ENCODE assay signal across 34 cellular contexts in the genomic region with DNA sequence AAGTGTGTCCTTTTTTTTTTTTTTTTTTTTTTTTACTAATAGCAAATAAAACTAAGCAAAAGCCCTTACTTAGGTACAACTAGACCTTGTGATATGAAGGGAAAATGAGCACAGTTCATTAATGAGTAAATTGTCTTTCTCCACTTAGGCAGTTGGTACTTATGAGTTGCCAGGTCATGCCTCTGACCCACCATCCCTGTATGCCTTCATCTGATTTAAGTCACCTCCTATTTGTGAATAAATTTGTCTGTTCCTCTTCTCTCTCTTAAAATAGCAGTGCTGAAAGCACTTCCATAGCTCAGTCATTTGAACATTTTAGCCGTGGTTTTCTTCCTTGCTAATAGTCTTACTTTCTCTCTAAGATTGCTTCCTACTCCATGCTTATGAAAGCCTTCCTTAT.
DNase-seq lines count a peak whose midpoint lies in the region; ATAC-seq and TF ChIP-seq lines count a peak whose summit lies in the region.
"Had no signal": no experiment of that assay in that cellular context is flagged by ENCODE, and none has a peak within 500 bp of the region (broad histone marks: within the 10 kb centered on the region; RNA-seq: fewer than 3 reads in every experiment).

No MANE protein-coding gene starts in this region.

- intact Hi-C loops in CD14-positive monocyte (cut with micrococcal nuclease) = no loop called here

- no peak for ATAC-seq in stimulated activated naive CD8-positive, alpha-beta T cell treated with anti-CD3 and anti-CD28 coated beads, Interleukin-15, Interleukin-2, amounts not matched to agents 100 U/mL and 50 U/mL, for 24 hours
- ATAC-seq: activated CD8-positive, alpha-beta T cell treated with anti-CD3 and anti-CD28 coated beads, Interleukin-2, amount 10 ng/mL, durations not matched to agents 7 days and 5 days; left lobe of liver; Panc1; stimulated activated naive CD8-positive, alpha-beta T cell treated with anti-CD3 and anti-CD28 coated beads, Interleukin-15, amount 100 ng/mL, for 72 hours had no signal

- H3K9me3 Mint-ChIP-seq in CD14-positive monocyte = no peaks in the 10 kb centered on the region
- no peaks in the 10 kb centered on the region for H3K9me3 Mint-ChIP-seq in HFFc6
- H3K9me3 Mint-ChIP-seq: activated T-helper 2 cell treated with anti-CD3 and anti-CD28 coated beads, Interferon-gamma antibody, Interleukin-2, Interleukin-4, amounts not matched to agents 10 μg/mL and 5 μg/mL and 100 μg/mL, durations not matched to agents 14 hours and 24 hours and 36 hours; immature natural killer cell; memory B cell; neural progenitor cell; stimulated activated naive CD8-positive, alpha-beta T cell treated with anti-CD3 and anti-CD28 coated beads, Interleukin-15, amount 100 ng/mL, for 72 hours had no signal

- H3K27ac Mint-ChIP-seq in CD14-positive monocyte (peak overlapping the region in 5 of 7 donors; percentile 10 to 86 (median 60)), HFFc6 (peak overlapping the region; percentile 2; the same call in 1 of the 2 replicates)
- H3K27ac Mint-ChIP-seq: activated CD8-positive, alpha-beta T cell treated with anti-CD3 and anti-CD28 coated beads, Interleukin-2, amount 10 ng/mL, durations not matched to agents 7 days and 5 days; activated T-helper 2 cell treated with anti-CD3 and anti-CD28 coated beads, Interferon-gamma antibody, Interleukin-2, Interleukin-4, amounts not matched to agents 10 μg/mL and 5 μg/mL and 100 μg/mL, durations not matched to agents 14 hours and 24 hours and 36 hours; immature natural killer cell; memory B cell; neural progenitor cell; stimulated activated naive CD8-positive, alpha-beta T cell treated with anti-CD3 and anti-CD28 coated beads, Interleukin-15, amount 100 ng/mL, for 72 hours had no signal

- H3K4me1 Mint-ChIP-seq in CD14-positive monocyte = peaks cover 18% of the 10 kb centered on the region
- peaks cover 27% of the 10 kb centered on the region for H3K4me1 Mint-ChIP-seq in HFFc6 (ENCODE audit: low read depth)
- H3K4me1 Mint-ChIP-seq: immature natural killer cell; stimulated activated naive CD8-positive, alpha-beta T cell treated with anti-CD3 and anti-CD28 coated beads, Interleukin-15, amount 100 ng/mL, for 72 hours had no signal

- no peak for DNase-seq in CD14-positive monocyte (ENCODE audit: low spot score)
- DNase-seq in HFFc6 = no peak
- peak; percentile 63 for DNase-seq in myocyte (ENCODE audit: low read depth)
- DNase-seq in T-helper 9 cell = no peak
- no peak for DNase-seq in stimulated activated naive CD8-positive, alpha-beta T cell treated with anti-CD3 and anti-CD28 coated beads, Interleukin-15, Interleukin-2, amounts not matched to agents 100 U/mL and 50 U/mL, for 24 hours
- no peak for DNase-seq in DMS 273 (lab: John Stamatoyannopoulos, UW; ENCODE audit: unreplicated experiment)
- no peak for DNase-seq in CD1c-positive myeloid dendritic cell (ENCODE audit: extremely low spot score)
- DNase-seq: activated CD4-positive, alpha-beta T cell treated with anti-CD3 and anti-CD28 coated beads for 4 hours; activated CD8-positive, alpha-beta T cell treated with anti-CD3 and anti-CD28 coated beads, Interleukin-2, amount 10 ng/mL, durations not matched to agents 7 days and 5 days; activated naive CD4-positive, alpha-beta T cell treated with anti-CD3 and anti-CD28 coated beads, Interleukin-2, amount 50 U/mL, for 16 hours; amniotic stem cell; BE2C; Caco-2; effector CD8-positive, alpha-beta T cell; GM23248; immature natural killer cell; NCI-H1092 treated with DMSO at 0.1 percent for 48 hours; NCI-H187; NCI-H2171; NCI-H524; pancreas; SHP77; stimulated activated CD4-positive, alpha-beta T cell treated with anti-CD3 and anti-CD28 coated beads, Interleukin-1b, Interleukin-23, amount 100 ng/mL, for 48 hours; stimulated activated naive CD8-positive, alpha-beta T cell treated with anti-CD3 and anti-CD28 coated beads, Interleukin-15, amount 100 ng/mL, for 72 hours; T-helper 2 cell; thyroid gland had no signal

- H3K4me3 Mint-ChIP-seq in CD14-positive monocyte (no peak overlapping the region), HFFc6 (no peak overlapping the region)
- H3K4me3 Mint-ChIP-seq: activated CD8-positive, alpha-beta T cell treated with anti-CD3 and anti-CD28 coated beads, Interleukin-2, amount 10 ng/mL, durations not matched to agents 7 days and 5 days; immature natural killer cell; memory B cell; neural progenitor cell; stimulated activated naive CD8-positive, alpha-beta T cell treated with anti-CD3 and anti-CD28 coated beads, Interleukin-15, amount 100 ng/mL, for 72 hours had no signal

- peaks cover 9 to 24% of the 10 kb centered on the region in 2 donors for H3K36me3 Mint-ChIP-seq in CD14-positive monocyte
- H3K36me3 Mint-ChIP-seq in HFFc6 (ENCODE audit: low read depth) = peaks cover 14% of the 10 kb centered on the region; the same call in 1 of the 2 replicates

- TF ChIP-seq CTCF in CD14-positive monocyte (IDR thresholded peaks at IDR 0.05) (no peak), HFFc6 (IDR thresholded peaks at IDR 0.05) (no peak)

- H3K27ac ChIP-seq in angular gyrus (ENCODE audit: low read depth, low read length) = peak overlapping the region; percentile 65
- H3K27ac ChIP-seq: GM23248, neural progenitor cell, pancreas, thyroid gland, vagina, VCaP had no signal

- H3K27me3 Mint-ChIP-seq in CD14-positive monocyte (ENCODE audit: low read depth in 3 of 3) (no peaks in the 10 kb centered on the region), HFFc6 (ENCODE audit: insufficient read depth) (no peaks in the 10 kb centered on the region; the same call in 1 of the 2 replicates)
- H3K27me3 Mint-ChIP-seq: memory B cell; stimulated activated naive CD8-positive, alpha-beta T cell treated with anti-CD3 and anti-CD28 coated beads, Interleukin-15, amount 100 ng/mL, for 72 hours had no signal
